In the genomic region with DNA sequence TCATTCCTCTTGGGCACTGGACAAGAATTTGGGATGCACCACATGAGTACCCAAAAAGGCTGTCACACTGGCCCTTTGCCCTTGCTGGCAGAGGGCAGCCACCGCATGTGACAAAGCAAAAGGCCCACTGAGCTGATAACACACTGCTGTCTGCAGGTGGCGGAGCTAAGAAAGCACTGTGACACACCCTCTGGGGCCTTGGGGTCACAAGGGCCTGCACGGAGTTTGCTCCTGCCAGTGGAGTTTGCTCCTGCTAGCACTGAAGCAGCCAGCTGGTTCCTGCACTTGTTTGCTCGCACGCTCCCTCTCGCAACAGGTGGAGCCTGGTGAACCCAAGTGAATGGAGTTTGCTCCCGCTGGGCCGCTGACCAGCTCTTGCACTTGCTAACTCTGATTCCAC, we compare ENCODE assay signal across 1 cellular context.
A peak's percentile ranks its signal among the peaks of the same experiment; 100 is the strongest.
TF ChIP-seq lines count a peak whose summit lies in the region.

No MANE protein-coding gene starts in this region.

TF ChIP-seq in HepG2, 621 proteins besides CTCF, POLR2A, EP300 and RAD21 (continued from another document and continues in another):
- peak; percentile 60; the same call in 1 of the 2 replicates for TF ChIP-seq ZFY (CRISPR knock-in tag; IDR thresholded peaks at IDR 0.05)
- peak; percentile 57 for TF ChIP-seq XRCC5 (optimal IDR thresholded peaks at IDR 0.05; ENCODE audit: low read length)
- TF ChIP-seq BCL6 (CRISPR knock-in tag; IDR thresholded peaks at IDR 0.05) = 0 out of 2 replicates have a peak, but pooled peaks have one; percentile 32
- TF ChIP-seq PHF8 (CRISPR knock-in tag; IDR thresholded peaks at IDR 0.05) = 0 out of 2 replicates have a peak, but pooled peaks have one; percentile 21
- TF ChIP-seq HDAC1 (CRISPR knock-in tag; IDR thresholded peaks at IDR 0.05) = peak; percentile 49
- TF ChIP-seq ETV5 (CRISPR knock-in tag; IDR thresholded peaks at IDR 0.05; ENCODE audit: borderline replicate concordance) = peak; percentile 59; the same call in 1 of the 2 replicates
- no peak for TF ChIP-seq ZNF44 (CRISPR knock-in tag; IDR thresholded peaks at IDR 0.05)
- TF ChIP-seq, protein P1, sequence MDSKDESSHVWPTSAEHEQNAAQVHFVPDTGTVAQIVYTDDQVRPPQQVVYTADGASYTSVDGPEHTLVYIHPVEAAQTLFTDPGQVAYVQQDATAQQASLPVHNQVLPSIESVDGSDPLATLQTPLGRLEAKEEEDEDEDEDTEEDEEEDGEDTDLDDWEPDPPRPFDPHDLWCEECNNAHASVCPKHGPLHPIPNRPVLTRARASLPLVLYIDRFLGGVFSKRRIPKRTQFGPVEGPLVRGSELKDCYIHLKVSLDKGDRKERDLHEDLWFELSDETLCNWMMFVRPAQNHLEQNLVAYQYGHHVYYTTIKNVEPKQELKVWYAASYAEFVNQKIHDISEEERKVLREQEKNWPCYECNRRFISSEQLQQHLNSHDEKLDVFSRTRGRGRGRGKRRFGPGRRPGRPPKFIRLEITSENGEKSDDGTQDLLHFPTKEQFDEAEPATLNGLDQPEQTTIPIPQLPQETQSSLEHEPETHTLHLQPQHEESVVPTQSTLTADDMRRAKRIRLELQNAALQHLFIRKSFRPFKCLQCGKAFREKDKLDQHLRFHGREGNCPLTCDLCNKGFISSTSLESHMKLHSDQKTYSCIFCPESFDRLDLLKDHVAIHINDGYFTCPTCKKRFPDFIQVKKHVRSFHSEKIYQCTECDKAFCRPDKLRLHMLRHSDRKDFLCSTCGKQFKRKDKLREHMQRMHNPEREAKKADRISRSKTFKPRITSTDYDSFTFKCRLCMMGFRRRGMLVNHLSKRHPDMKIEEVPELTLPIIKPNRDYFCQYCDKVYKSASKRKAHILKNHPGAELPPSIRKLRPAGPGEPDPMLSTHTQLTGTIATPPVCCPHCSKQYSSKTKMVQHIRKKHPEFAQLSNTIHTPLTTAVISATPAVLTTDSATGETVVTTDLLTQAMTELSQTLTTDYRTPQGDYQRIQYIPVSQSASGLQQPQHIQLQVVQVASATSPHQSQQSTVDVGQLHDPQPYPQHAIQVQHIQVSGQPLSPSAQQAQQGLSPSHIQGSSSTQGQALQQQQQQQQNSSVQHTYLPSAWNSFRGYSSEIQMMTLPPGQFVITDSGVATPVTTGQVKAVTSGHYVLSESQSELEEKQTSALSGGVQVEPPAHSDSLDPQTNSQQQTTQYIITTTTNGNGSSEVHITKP (CRISPR knock-in tag; IDR thresholded peaks at IDR 0.05; ENCODE audit: low read depth) = no peak
- TF ChIP-seq, protein P2, sequence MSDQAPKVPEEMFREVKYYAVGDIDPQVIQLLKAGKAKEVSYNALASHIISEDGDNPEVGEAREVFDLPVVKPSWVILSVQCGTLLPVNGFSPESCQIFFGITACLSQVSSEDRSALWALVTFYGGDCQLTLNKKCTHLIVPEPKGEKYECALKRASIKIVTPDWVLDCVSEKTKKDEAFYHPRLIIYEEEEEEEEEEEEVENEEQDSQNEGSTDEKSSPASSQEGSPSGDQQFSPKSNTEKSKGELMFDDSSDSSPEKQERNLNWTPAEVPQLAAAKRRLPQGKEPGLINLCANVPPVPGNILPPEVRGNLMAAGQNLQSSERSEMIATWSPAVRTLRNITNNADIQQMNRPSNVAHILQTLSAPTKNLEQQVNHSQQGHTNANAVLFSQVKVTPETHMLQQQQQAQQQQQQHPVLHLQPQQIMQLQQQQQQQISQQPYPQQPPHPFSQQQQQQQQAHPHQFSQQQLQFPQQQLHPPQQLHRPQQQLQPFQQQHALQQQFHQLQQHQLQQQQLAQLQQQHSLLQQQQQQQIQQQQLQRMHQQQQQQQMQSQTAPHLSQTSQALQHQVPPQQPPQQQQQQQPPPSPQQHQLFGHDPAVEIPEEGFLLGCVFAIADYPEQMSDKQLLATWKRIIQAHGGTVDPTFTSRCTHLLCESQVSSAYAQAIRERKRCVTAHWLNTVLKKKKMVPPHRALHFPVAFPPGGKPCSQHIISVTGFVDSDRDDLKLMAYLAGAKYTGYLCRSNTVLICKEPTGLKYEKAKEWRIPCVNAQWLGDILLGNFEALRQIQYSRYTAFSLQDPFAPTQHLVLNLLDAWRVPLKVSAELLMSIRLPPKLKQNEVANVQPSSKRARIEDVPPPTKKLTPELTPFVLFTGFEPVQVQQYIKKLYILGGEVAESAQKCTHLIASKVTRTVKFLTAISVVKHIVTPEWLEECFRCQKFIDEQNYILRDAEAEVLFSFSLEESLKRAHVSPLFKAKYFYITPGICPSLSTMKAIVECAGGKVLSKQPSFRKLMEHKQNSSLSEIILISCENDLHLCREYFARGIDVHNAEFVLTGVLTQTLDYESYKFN (CRISPR knock-in tag; conservative IDR thresholded peaks at IDR 0.05) = peak; percentile 74
- TF ChIP-seq, protein P3, sequence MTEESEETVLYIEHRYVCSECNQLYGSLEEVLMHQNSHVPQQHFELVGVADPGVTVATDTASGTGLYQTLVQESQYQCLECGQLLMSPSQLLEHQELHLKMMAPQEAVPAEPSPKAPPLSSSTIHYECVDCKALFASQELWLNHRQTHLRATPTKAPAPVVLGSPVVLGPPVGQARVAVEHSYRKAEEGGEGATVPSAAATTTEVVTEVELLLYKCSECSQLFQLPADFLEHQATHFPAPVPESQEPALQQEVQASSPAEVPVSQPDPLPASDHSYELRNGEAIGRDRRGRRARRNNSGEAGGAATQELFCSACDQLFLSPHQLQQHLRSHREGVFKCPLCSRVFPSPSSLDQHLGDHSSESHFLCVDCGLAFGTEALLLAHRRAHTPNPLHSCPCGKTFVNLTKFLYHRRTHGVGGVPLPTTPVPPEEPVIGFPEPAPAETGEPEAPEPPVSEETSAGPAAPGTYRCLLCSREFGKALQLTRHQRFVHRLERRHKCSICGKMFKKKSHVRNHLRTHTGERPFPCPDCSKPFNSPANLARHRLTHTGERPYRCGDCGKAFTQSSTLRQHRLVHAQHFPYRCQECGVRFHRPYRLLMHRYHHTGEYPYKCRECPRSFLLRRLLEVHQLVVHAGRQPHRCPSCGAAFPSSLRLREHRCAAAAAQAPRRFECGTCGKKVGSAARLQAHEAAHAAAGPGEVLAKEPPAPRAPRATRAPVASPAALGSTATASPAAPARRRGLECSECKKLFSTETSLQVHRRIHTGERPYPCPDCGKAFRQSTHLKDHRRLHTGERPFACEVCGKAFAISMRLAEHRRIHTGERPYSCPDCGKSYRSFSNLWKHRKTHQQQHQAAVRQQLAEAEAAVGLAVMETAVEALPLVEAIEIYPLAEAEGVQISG (CRISPR knock-in tag; IDR thresholded peaks at IDR 0.05) = peak; percentile 38; the same call in 1 of the 2 replicates
- TF ChIP-seq FOXC1 (CRISPR knock-in tag; IDR thresholded peaks at IDR 0.05; ENCODE audit: borderline replicate concordance) = peak; percentile 71; the same call in 1 of the 2 replicates
- TF ChIP-seq ZNF10 (CRISPR knock-in tag; IDR thresholded peaks at IDR 0.05; ENCODE audit: borderline replicate concordance, low read depth) = no peak
- TF ChIP-seq REPIN1 (CRISPR knock-in tag; IDR thresholded peaks at IDR 0.05; ENCODE audit: borderline replicate concordance, low read depth) = peak; percentile 72; the same call in 1 of the 2 replicates
- peak; percentile 16; the same call in 1 of the 2 replicates for TF ChIP-seq CEBPB (IDR thresholded peaks at IDR 0.05; ENCODE audit: borderline replicate concordance, low read depth, low read length)
- TF ChIP-seq AGO1 (IDR thresholded peaks at IDR 0.05; ENCODE audit: low read depth, low read length, poor library complexity, severe bottlenecking) = no peak
- no peak for TF ChIP-seq ZNF431 (CRISPR knock-in tag; IDR thresholded peaks at IDR 0.05; ENCODE audit: borderline replicate concordance, low read depth)
- TF ChIP-seq NFATC3 (CRISPR knock-in tag; IDR thresholded peaks at IDR 0.05) = no peak
- 0 out of 2 replicates have a peak, but pooled peaks have one; percentile 67 for TF ChIP-seq SNAI1 (CRISPR knock-in tag; IDR thresholded peaks at IDR 0.05; ENCODE audit: borderline replicate concordance)
- TF ChIP-seq KLF9 (CRISPR knock-in tag; IDR thresholded peaks at IDR 0.05; ENCODE audit: low read depth) = no peak
- peak; percentile 37 for TF ChIP-seq HNRNPLL (IDR thresholded peaks at IDR 0.05; ENCODE audit: low read depth, low read length, poor library complexity, severe bottlenecking)
- TF ChIP-seq, protein P4, sequence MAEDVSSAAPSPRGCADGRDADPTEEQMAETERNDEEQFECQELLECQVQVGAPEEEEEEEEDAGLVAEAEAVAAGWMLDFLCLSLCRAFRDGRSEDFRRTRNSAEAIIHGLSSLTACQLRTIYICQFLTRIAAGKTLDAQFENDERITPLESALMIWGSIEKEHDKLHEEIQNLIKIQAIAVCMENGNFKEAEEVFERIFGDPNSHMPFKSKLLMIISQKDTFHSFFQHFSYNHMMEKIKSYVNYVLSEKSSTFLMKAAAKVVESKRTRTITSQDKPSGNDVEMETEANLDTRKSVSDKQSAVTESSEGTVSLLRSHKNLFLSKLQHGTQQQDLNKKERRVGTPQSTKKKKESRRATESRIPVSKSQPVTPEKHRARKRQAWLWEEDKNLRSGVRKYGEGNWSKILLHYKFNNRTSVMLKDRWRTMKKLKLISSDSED (CRISPR knock-in tag; IDR thresholded peaks at IDR 0.05) = no peak
- TF ChIP-seq SOX6 (IDR thresholded peaks at IDR 0.05) = no peak
- peak; percentile 75 for TF ChIP-seq SOX6 (CRISPR knock-in tag; IDR thresholded peaks at IDR 0.05)
- TF ChIP-seq, protein P5, sequence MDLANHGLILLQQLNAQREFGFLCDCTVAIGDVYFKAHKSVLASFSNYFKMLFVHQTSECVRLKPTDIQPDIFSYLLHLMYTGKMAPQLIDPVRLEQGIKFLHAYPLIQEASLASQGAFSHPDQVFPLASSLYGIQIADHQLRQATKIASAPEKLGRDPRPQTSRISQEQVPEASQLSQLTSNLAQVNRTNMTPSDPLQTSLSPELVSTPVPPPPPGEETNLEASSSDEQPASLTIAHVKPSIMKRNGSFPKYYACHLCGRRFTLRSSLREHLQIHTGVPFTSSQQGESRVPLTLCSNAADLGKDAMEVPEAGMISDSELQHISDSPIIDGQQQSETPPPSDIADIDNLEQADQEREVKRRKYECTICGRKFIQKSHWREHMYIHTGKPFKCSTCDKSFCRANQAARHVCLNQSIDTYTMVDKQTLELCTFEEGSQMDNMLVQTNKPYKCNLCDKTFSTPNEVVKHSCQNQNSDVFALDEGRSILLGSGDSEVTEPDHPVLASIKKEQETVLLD (CRISPR knock-in tag; IDR thresholded peaks at IDR 0.05; ENCODE audit: low read depth) = no peak
- peak; percentile 28; the same call in 1 of the 2 replicates for TF ChIP-seq MIXL1 (CRISPR knock-in tag; IDR thresholded peaks at IDR 0.05)
- peak; percentile 43; the same call in 1 of the 2 replicates for TF ChIP-seq RARA (CRISPR knock-in tag; IDR thresholded peaks at IDR 0.05)
- TF ChIP-seq, protein P6, sequence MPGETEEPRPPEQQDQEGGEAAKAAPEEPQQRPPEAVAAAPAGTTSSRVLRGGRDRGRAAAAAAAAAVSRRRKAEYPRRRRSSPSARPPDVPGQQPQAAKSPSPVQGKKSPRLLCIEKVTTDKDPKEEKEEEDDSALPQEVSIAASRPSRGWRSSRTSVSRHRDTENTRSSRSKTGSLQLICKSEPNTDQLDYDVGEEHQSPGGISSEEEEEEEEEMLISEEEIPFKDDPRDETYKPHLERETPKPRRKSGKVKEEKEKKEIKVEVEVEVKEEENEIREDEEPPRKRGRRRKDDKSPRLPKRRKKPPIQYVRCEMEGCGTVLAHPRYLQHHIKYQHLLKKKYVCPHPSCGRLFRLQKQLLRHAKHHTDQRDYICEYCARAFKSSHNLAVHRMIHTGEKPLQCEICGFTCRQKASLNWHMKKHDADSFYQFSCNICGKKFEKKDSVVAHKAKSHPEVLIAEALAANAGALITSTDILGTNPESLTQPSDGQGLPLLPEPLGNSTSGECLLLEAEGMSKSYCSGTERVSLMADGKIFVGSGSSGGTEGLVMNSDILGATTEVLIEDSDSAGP (CRISPR knock-in tag; IDR thresholded peaks at IDR 0.05; ENCODE audit: borderline replicate concordance) = peak; percentile 77; the same call in 1 of the 2 replicates
- TF ChIP-seq NR2F2 (IDR thresholded peaks at IDR 0.05; ENCODE audit: borderline replicate concordance, low read depth) = peak; percentile 55; the same call in 1 of the 2 replicates
- TF ChIP-seq ZNF614 (CRISPR knock-in tag; IDR thresholded peaks at IDR 0.05; ENCODE audit: borderline replicate concordance) = peak; percentile 39; the same call in 1 of the 2 replicates
- peak; percentile 71; the same call in 1 of the 2 replicates for TF ChIP-seq HOXA3 (CRISPR knock-in tag; IDR thresholded peaks at IDR 0.05)
- peak; percentile 87 for TF ChIP-seq POGZ (CRISPR knock-in tag; IDR thresholded peaks at IDR 0.05)
- TF ChIP-seq, protein P7, sequence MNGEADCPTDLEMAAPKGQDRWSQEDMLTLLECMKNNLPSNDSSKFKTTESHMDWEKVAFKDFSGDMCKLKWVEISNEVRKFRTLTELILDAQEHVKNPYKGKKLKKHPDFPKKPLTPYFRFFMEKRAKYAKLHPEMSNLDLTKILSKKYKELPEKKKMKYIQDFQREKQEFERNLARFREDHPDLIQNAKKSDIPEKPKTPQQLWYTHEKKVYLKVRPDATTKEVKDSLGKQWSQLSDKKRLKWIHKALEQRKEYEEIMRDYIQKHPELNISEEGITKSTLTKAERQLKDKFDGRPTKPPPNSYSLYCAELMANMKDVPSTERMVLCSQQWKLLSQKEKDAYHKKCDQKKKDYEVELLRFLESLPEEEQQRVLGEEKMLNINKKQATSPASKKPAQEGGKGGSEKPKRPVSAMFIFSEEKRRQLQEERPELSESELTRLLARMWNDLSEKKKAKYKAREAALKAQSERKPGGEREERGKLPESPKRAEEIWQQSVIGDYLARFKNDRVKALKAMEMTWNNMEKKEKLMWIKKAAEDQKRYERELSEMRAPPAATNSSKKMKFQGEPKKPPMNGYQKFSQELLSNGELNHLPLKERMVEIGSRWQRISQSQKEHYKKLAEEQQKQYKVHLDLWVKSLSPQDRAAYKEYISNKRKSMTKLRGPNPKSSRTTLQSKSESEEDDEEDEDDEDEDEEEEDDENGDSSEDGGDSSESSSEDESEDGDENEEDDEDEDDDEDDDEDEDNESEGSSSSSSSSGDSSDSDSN (CRISPR knock-in tag; IDR thresholded peaks at IDR 0.05) = peak; percentile 57
- TF ChIP-seq ZNF207 (IDR thresholded peaks at IDR 0.05; ENCODE audit: borderline replicate concordance) = no peak
- no peak for TF ChIP-seq HOXA5 (CRISPR knock-in tag; IDR thresholded peaks at IDR 0.05)
- TF ChIP-seq, protein P8, sequence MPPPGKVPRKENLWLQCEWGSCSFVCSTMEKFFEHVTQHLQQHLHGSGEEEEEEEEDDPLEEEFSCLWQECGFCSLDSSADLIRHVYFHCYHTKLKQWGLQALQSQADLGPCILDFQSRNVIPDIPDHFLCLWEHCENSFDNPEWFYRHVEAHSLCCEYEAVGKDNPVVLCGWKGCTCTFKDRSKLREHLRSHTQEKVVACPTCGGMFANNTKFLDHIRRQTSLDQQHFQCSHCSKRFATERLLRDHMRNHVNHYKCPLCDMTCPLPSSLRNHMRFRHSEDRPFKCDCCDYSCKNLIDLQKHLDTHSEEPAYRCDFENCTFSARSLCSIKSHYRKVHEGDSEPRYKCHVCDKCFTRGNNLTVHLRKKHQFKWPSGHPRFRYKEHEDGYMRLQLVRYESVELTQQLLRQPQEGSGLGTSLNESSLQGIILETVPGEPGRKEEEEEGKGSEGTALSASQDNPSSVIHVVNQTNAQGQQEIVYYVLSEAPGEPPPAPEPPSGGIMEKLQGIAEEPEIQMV (CRISPR knock-in tag; IDR thresholded peaks at IDR 0.05; ENCODE audit: low read depth) = 0 out of 2 replicates have a peak, but pooled peaks have one; percentile 42
- peak; percentile 76 for TF ChIP-seq ZMYM3 (CRISPR knock-in tag; IDR thresholded peaks at IDR 0.05)
- TF ChIP-seq ZBTB42 (CRISPR knock-in tag; IDR thresholded peaks at IDR 0.05) = no peak
- peak; percentile 75 for TF ChIP-seq ZNF441 (CRISPR knock-in tag; IDR thresholded peaks at IDR 0.05; ENCODE audit: borderline replicate concordance)
- no peak for TF ChIP-seq ZNF792 (CRISPR knock-in tag; IDR thresholded peaks at IDR 0.05)
- TF ChIP-seq, protein P9, sequence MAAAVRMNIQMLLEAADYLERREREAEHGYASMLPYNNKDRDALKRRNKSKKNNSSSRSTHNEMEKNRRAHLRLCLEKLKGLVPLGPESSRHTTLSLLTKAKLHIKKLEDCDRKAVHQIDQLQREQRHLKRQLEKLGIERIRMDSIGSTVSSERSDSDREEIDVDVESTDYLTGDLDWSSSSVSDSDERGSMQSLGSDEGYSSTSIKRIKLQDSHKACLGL (CRISPR knock-in tag; IDR thresholded peaks at IDR 0.05) = peak; percentile 51; the same call in 1 of the 2 replicates
